ENCODE assay signal across 8 cellular contexts in the genomic region with DNA sequence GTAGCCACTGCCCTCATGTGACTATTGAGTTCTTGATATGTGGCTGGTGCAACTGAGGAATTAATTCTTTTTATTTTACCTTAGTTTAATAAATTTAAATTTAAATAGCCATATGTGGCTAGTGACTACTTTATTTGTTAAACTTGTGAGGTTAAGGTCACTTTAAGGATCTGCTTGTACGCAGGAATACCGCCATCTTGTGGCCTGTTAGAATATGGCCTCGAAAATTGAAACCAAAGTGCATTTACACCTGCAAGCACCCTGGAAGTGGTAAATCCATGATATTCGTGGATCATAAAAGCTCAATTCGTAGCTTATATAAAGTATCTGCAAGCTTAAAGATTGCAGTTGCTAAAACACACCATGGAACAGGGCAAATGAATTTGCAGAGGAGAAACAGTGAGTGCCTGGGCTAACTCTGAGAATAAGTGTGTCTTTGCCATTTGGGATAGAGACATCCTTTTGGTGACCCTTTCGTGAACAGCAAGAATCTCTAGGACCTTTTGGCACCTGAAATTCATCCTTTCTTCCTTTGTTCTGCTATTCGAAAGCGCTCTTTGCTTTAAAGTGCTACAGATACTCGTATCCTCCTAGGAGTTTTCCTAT. TPM values are rescaled to one million over a fixed set of nuclear protein-coding genes. Genes with fewer than 3 reads are reported as not detected.
A peak's percentile ranks its signal among the peaks of the same experiment; 100 is the strongest.
DNase-seq lines count a peak whose midpoint lies in the region; ATAC-seq and TF ChIP-seq lines count a peak whose summit lies in the region.

No MANE protein-coding gene starts in this region.

- no peak overlapping the region for H3K27ac Mint-ChIP-seq in activated CD4-positive, alpha-beta T cell treated with anti-CD3 and anti-CD28 coated beads, Interleukin-2, amount 10 ng/mL, durations not matched to agents 24 days and 14 days

- peak; percentile 74 for DNase-seq in activated CD4-positive, alpha-beta T cell treated with anti-CD3 and anti-CD28 coated beads, Interleukin-2, amount 10 ng/mL, durations not matched to agents 24 days and 14 days
- no peak for DNase-seq in activated CD4-positive, alpha-beta T cell treated with anti-CD3 and anti-CD28 coated beads, Interleukin-2, amount 50 U/mL, for 1 hour
- DNase-seq in SK-N-MC (ENCODE audit: low read depth, low spot score) (peak; percentile 45), fibroblast of the conjunctiva (ENCODE audit: low read depth) (peak; percentile 6), renal cortical epithelial cell (ENCODE audit: low read depth) (peak; percentile 62), HPDE6-E6E7 (ENCODE audit: extremely low spot score) (no peak)

- H3K27ac ChIP-seq in SK-N-MC: no peak overlapping the region

- intact Hi-C loops in activated CD4-positive, alpha-beta T cell treated with anti-CD3 and anti-CD28 coated beads, Interleukin-2, amount 10 ng/mL, durations not matched to agents 24 days and 14 days (cut with micrococcal nuclease): no loop called here

- H3K4me3 ChIP-seq in SK-N-MC: no peak overlapping the region

- no peaks in the 10 kb centered on the region for H3K27me3 Mint-ChIP-seq in activated CD4-positive, alpha-beta T cell treated with anti-CD3 and anti-CD28 coated beads, Interleukin-2, amount 10 ng/mL, durations not matched to agents 24 days and 14 days

- H3K36me3 Mint-ChIP-seq in activated CD4-positive, alpha-beta T cell treated with anti-CD3 and anti-CD28 coated beads, Interleukin-2, amount 10 ng/mL, durations not matched to agents 24 days and 14 days (ENCODE audit: low read depth): no peaks in the 10 kb centered on the region

- H3K4me3 Mint-ChIP-seq in activated CD4-positive, alpha-beta T cell treated with anti-CD3 and anti-CD28 coated beads, Interleukin-2, amount 10 ng/mL, durations not matched to agents 24 days and 14 days: no peak overlapping the region

- H3K9ac ChIP-seq in SK-N-MC (ENCODE audit: insufficient read length): no peak overlapping the region

- no peak for TF ChIP-seq EP300 in Ishikawa (IDR thresholded peaks at IDR 0.05; ENCODE audit: borderline replicate concordance)

- no peaks in the 10 kb centered on the region for H3K4me1 Mint-ChIP-seq in activated CD4-positive, alpha-beta T cell treated with anti-CD3 and anti-CD28 coated beads, Interleukin-2, amount 10 ng/mL, durations not matched to agents 24 days and 14 days

- H3K36me3 ChIP-seq in SK-N-MC (ENCODE audit: insufficient read depth, low read length): no peaks in the 10 kb centered on the region

- TF ChIP-seq RAD21 in Ishikawa (IDR thresholded peaks at IDR 0.05; ENCODE audit: low read depth): peak; percentile 63

- no peaks in the 10 kb centered on the region for H3K9me3 Mint-ChIP-seq in activated CD4-positive, alpha-beta T cell treated with anti-CD3 and anti-CD28 coated beads, Interleukin-2, amount 10 ng/mL, durations not matched to agents 24 days and 14 days

- ATAC-seq in GM19468 (IDR thresholded peaks at IDR 0.05; ENCODE audit: extremely low read depth, unreplicated experiment): peak; percentile 71

- no peaks in the 10 kb centered on the region for H3K9me3 ChIP-seq in SK-N-MC (ENCODE audit: low read depth, low read length)

TF ChIP-seq in Ishikawa, 13 proteins besides CTCF, POLR2A, EP300 and RAD21:
- TF ChIP-seq, protein P1, sequence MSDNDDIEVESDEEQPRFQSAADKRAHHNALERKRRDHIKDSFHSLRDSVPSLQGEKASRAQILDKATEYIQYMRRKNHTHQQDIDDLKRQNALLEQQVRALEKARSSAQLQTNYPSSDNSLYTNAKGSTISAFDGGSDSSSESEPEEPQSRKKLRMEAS (IDR thresholded peaks at IDR 0.05): no peak
- TF ChIP-seq YY1 (IDR thresholded peaks at IDR 0.05; ENCODE audit: low read depth) (no peak), NFIC (IDR thresholded peaks at IDR 0.05) (no peak), EGR1 (IDR thresholded peaks at IDR 0.05) (no peak), CEBPB (IDR thresholded peaks at IDR 0.05) (no peak), FOXM1 (IDR thresholded peaks at IDR 0.05; ENCODE audit: borderline replicate concordance, low read depth) (no peak), ZBTB7A (IDR thresholded peaks at IDR 0.05; ENCODE audit: low read depth) (no peak), TEAD4 (IDR thresholded peaks at IDR 0.05) (no peak)
- TF ChIP-seq, protein P2, sequence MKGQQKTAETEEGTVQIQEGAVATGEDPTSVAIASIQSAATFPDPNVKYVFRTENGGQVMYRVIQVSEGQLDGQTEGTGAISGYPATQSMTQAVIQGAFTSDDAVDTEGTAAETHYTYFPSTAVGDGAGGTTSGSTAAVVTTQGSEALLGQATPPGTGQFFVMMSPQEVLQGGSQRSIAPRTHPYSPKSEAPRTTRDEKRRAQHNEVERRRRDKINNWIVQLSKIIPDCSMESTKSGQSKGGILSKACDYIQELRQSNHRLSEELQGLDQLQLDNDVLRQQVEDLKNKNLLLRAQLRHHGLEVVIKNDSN (IDR thresholded peaks at IDR 0.05): no peak
- TF ChIP-seq, protein P3, sequence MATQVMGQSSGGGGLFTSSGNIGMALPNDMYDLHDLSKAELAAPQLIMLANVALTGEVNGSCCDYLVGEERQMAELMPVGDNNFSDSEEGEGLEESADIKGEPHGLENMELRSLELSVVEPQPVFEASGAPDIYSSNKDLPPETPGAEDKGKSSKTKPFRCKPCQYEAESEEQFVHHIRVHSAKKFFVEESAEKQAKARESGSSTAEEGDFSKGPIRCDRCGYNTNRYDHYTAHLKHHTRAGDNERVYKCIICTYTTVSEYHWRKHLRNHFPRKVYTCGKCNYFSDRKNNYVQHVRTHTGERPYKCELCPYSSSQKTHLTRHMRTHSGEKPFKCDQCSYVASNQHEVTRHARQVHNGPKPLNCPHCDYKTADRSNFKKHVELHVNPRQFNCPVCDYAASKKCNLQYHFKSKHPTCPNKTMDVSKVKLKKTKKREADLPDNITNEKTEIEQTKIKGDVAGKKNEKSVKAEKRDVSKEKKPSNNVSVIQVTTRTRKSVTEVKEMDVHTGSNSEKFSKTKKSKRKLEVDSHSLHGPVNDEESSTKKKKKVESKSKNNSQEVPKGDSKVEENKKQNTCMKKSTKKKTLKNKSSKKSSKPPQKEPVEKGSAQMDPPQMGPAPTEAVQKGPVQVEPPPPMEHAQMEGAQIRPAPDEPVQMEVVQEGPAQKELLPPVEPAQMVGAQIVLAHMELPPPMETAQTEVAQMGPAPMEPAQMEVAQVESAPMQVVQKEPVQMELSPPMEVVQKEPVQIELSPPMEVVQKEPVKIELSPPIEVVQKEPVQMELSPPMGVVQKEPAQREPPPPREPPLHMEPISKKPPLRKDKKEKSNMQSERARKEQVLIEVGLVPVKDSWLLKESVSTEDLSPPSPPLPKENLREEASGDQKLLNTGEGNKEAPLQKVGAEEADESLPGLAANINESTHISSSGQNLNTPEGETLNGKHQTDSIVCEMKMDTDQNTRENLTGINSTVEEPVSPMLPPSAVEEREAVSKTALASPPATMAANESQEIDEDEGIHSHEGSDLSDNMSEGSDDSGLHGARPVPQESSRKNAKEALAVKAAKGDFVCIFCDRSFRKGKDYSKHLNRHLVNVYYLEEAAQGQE (IDR thresholded peaks at IDR 0.05; ENCODE audit: low read depth): no peak

RNA-seq across cellular contexts. Expression of a gene that starts 59.9 kb away (rescaled TPM):
- not detected in 2 replicates for total RNA-seq in activated CD4-positive, alpha-beta T cell treated with anti-CD3 and anti-CD28 coated beads, Interleukin-2, amount 10 ng/mL, durations not matched to agents 24 days and 14 days
- total RNA-seq in renal cortical epithelial cell: not detected in 2 replicates

Comparison
In these comparisons a context has a peak if more than half of its experiments do, and no peak if none do; other contexts are left out.
1. DNase-seq: peak in activated CD4-positive, alpha-beta T cell treated with anti-CD3 and anti-CD28 coated beads, Interleukin-2, amount 10 ng/mL, durations not matched to agents 24 days and 14 days (single experiment), SK-N-MC (single experiment), fibroblast of the conjunctiva (single experiment) and renal cortical epithelial cell (single experiment); none in activated CD4-positive, alpha-beta T cell treated with anti-CD3 and anti-CD28 coated beads, Interleukin-2, amount 50 U/mL, for 1 hour (single experiment) and HPDE6-E6E7 (single experiment).